ENCODE assay signal across 24 cellular contexts in genomic region chrX:54085666-54086065, GRCh38.
"Had no signal": no experiment of that assay in that cellular context is flagged by ENCODE, and none has a peak within 500 bp of the region (broad histone marks: within the 10 kb centered on the region; RNA-seq: fewer than 3 reads in every experiment).

No MANE protein-coding gene starts in this region.

- H3K4me1 ChIP-seq: esophagus squamous epithelium, foreskin keratinocyte, neural progenitor cell, pancreas, prostate gland, right lobe of liver, stomach, transverse colon had no signal

- H3K4me1 Mint-ChIP-seq: immature natural killer cell; neural progenitor cell; stimulated activated effector memory CD8-positive, alpha-beta T cell treated with anti-CD3 and anti-CD28 coated beads, Interleukin-12 subunit alpha, Interleukin-12 subunit beta, amount 100 ng/mL, for 72 hours had no signal

- H3K4me3 ChIP-seq: esophagus squamous epithelium, lung, neural progenitor cell, pancreas, prostate gland, right lobe of liver, stomach, thoracic aorta, transverse colon had no signal

- H3K36me3 Mint-ChIP-seq: natural killer cell treated with Interleukin-12 subunit alpha and Interleukin-12 subunit beta and Interleukin-15 and Interleukin-18, amount 100 ng/mL, for 72 hours; stimulated activated effector memory CD8-positive, alpha-beta T cell treated with anti-CD3 and anti-CD28 coated beads, Interleukin-12 subunit alpha, Interleukin-12 subunit beta, amount 100 ng/mL, for 72 hours had no signal

- H3K27me3 Mint-ChIP-seq: dendritic cell treated with granulocyte-macrophage colony-stimulating factor and Interleukin-4, amounts not matched to agents 40 ng/mL and 50 ng/mL, for 4 days; effector memory CD8-positive, alpha-beta T cell; natural killer cell treated with Interleukin-12 subunit alpha and Interleukin-12 subunit beta and Interleukin-15 and Interleukin-18, amount 100 ng/mL, for 72 hours had no signal

- H3K9me3 Mint-ChIP-seq: dendritic cell treated with granulocyte-macrophage colony-stimulating factor and Interleukin-4, amounts not matched to agents 40 ng/mL and 50 ng/mL, for 4 days; effector memory CD8-positive, alpha-beta T cell; natural killer cell treated with Interleukin-12 subunit alpha and Interleukin-12 subunit beta and Interleukin-15 and Interleukin-18, amount 100 ng/mL, for 72 hours; neural progenitor cell; stimulated activated effector memory CD8-positive, alpha-beta T cell treated with anti-CD3 and anti-CD28 coated beads, Interleukin-12 subunit alpha, Interleukin-12 subunit beta, amount 100 ng/mL, for 72 hours had no signal

- H3K27ac Mint-ChIP-seq: dendritic cell treated with granulocyte-macrophage colony-stimulating factor and Interleukin-4, amounts not matched to agents 40 ng/mL and 50 ng/mL, for 4 days; effector memory CD8-positive, alpha-beta T cell; immature natural killer cell; natural killer cell treated with Interleukin-12 subunit alpha and Interleukin-12 subunit beta and Interleukin-15 and Interleukin-18, amount 100 ng/mL, for 72 hours; neural progenitor cell; stimulated activated effector memory CD8-positive, alpha-beta T cell treated with anti-CD3 and anti-CD28 coated beads, Interleukin-12 subunit alpha, Interleukin-12 subunit beta, amount 100 ng/mL, for 72 hours had no signal

- DNase-seq: effector memory CD8-positive, alpha-beta T cell; esophagus squamous epithelium; foreskin keratinocyte; immature natural killer cell; kidney; left cardiac atrium; left ventricle myocardium superior; mesenchymal stem cell; midbrain; pancreas; retina; right lobe of liver; stimulated activated CD4-positive, alpha-beta T cell treated with anti-CD3 and anti-CD28 coated beads, Interleukin-4, amount 100 ng/mL, for 1 hour; stimulated activated CD8-positive, alpha-beta memory T cell treated with anti-CD3 and anti-CD28 coated beads, Interleukin-4, amount 100 ng/mL, for 48 hours; stomach; substantia nigra; transverse colon had no signal

- H3K4me3 Mint-ChIP-seq: dendritic cell treated with granulocyte-macrophage colony-stimulating factor and Interleukin-4, amounts not matched to agents 40 ng/mL and 50 ng/mL, for 4 days; effector memory CD8-positive, alpha-beta T cell; immature natural killer cell; natural killer cell treated with Interleukin-12 subunit alpha and Interleukin-12 subunit beta and Interleukin-15 and Interleukin-18, amount 100 ng/mL, for 72 hours; neural progenitor cell; stimulated activated effector memory CD8-positive, alpha-beta T cell treated with anti-CD3 and anti-CD28 coated beads, Interleukin-12 subunit alpha, Interleukin-12 subunit beta, amount 100 ng/mL, for 72 hours had no signal

- ATAC-seq: effector memory CD8-positive, alpha-beta T cell; foreskin keratinocyte; left cardiac atrium; left ventricle myocardium superior; natural killer cell treated with Interleukin-12 subunit alpha and Interleukin-12 subunit beta and Interleukin-15 and Interleukin-18, amount 100 ng/mL, for 72 hours; pancreas; right lobe of liver; stimulated activated effector memory CD8-positive, alpha-beta T cell treated with anti-CD3 and anti-CD28 coated beads, Interleukin-12 subunit alpha, Interleukin-12 subunit beta, amount 100 ng/mL, for 72 hours had no signal

- H3K27ac ChIP-seq: esophagus squamous epithelium, foreskin keratinocyte, neural progenitor cell, pancreas, prostate gland, right lobe of liver, stomach, thoracic aorta, transverse colon had no signal

- H3K9me3 ChIP-seq: esophagus squamous epithelium, pancreas, prostate gland, right lobe of liver, stomach, thoracic aorta, transverse colon had no signal

- H3K36me3 ChIP-seq: neural progenitor cell, pancreas, prostate gland, transverse colon had no signal

- H3K27me3 ChIP-seq: esophagus squamous epithelium, foreskin keratinocyte, neural progenitor cell, right lobe of liver, stomach, transverse colon had no signal
